Comparison of ENCODE assay signal across 8 cellular contexts in the genomic region with DNA sequence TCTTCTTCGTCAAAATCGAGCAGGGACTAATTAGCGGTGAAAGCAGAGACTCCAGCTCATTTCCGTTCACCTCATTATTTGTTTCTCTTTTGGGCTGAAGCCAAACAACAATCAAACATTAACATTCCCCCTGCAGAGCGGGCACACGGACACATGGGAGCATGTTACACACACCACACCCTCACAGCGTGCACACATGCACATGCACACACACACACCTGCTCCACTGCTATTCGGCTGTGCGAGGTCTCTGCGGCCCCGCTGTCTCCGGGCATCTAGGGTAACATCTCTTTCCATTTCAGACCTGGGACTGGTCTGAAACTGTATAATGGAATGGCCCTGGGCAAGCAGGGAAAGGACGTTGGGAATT. TPM values are rescaled to one million over a fixed set of nuclear protein-coding genes. Genes with fewer than 3 reads are reported as not detected.
DNase-seq lines count a peak whose midpoint lies in the region; ATAC-seq, FAIRE-seq and TF ChIP-seq lines count a peak whose summit lies in the region.

No MANE protein-coding gene starts in this region.

- peaks cover 60% of the 10 kb centered on the region for H3K4me1 Mint-ChIP-seq in activated naive CD4-positive, alpha-beta T cell treated with anti-CD3 and anti-CD28 coated beads, Interleukin-2, amount 10 ng/mL, durations not matched to agents 7 days and 5 days

- DNase-seq in activated naive CD4-positive, alpha-beta T cell treated with anti-CD3 and anti-CD28 coated beads, Interleukin-2, amount 10 ng/mL, durations not matched to agents 7 days and 5 days: no peak
- no peak for DNase-seq in activated naive CD4-positive, alpha-beta T cell (lab: John Stamatoyannopoulos, UW)
- DNase-seq in NT2/D1 (ENCODE audit: low read depth, low spot score): no peak
- no peak for DNase-seq in endothelial cell of umbilical vein (ENCODE audit: low read depth, low spot score)
- no peak for DNase-seq in HCEC 1CT
- no peak for DNase-seq in effector CD8-positive, alpha-beta T cell (lab: John Stamatoyannopoulos, UW)

- no peaks in the 10 kb centered on the region for H3K79me2 ChIP-seq in endothelial cell of umbilical vein (ENCODE audit: control insufficient read depth, insufficient read depth, low read length)

- peaks cover 17% of the 10 kb centered on the region for H3K36me3 Mint-ChIP-seq in activated naive CD4-positive, alpha-beta T cell treated with anti-CD3 and anti-CD28 coated beads, Interleukin-2, amount 10 ng/mL, durations not matched to agents 7 days and 5 days

- peak overlapping the region; percentile 71 for H3K4me3 Mint-ChIP-seq in activated naive CD4-positive, alpha-beta T cell treated with anti-CD3 and anti-CD28 coated beads, Interleukin-2, amount 10 ng/mL, durations not matched to agents 7 days and 5 days

- dilution Hi-C loops in endothelial cell of umbilical vein (cut with MboI; ENCODE audit: extremely low pct_ligation_motif_present, low sequenced_read_pairs): no loop called here

- peaks cover 11% of the 10 kb centered on the region for H3K27me3 Mint-ChIP-seq in activated naive CD4-positive, alpha-beta T cell treated with anti-CD3 and anti-CD28 coated beads, Interleukin-2, amount 10 ng/mL, durations not matched to agents 7 days and 5 days

- H3K36me3 ChIP-seq in NT2/D1 (ENCODE audit: insufficient read depth, insufficient read length, low read length) (no peaks in the 10 kb centered on the region), endothelial cell of umbilical vein (ENCODE audit: control insufficient read depth in 2 of 2, extremely low read depth in 1 of 2, insufficient read depth in 2 of 2, low read length in 2 of 2) (no peaks in the 10 kb centered on the region), rectal smooth muscle tissue (ENCODE audit: control insufficient read depth, insufficient read depth, low read length) (no peaks in the 10 kb centered on the region)

- H3K27me3 ChIP-seq in NT2/D1 (ENCODE audit: insufficient read depth, insufficient read length) (peaks cover 33% of the 10 kb centered on the region), endothelial cell of umbilical vein (ENCODE audit: control insufficient read depth in 2 of 2, insufficient read depth in 2 of 2, low read length in 2 of 2) (no peaks in the 10 kb centered on the region), rectal smooth muscle tissue (ENCODE audit: control insufficient read depth, insufficient read depth, low read length) (no peaks in the 10 kb centered on the region)

- H3K4me3 ChIP-seq in NT2/D1 (ENCODE audit: insufficient read length, low read depth): peak overlapping the region; percentile 21
- peak overlapping the region in 2 of 3 experiments; percentile 7 to 22 for H3K4me3 ChIP-seq in endothelial cell of umbilical vein (replicated peaks in 1 of 3; ENCODE audit: insufficient read depth in 1 of 3, low read depth in 1 of 3, low read length in 3 of 3)
- peak overlapping the region; percentile 59 for H3K4me3 ChIP-seq in rectal smooth muscle tissue (ENCODE audit: low read length)

- peak overlapping the region; percentile 52 for H3K27ac ChIP-seq in endothelial cell of umbilical vein (ENCODE audit: insufficient read depth, low read depth, low read length)
- H3K27ac ChIP-seq in rectal smooth muscle tissue (ENCODE audit: low read depth, low read length): no peak overlapping the region

- H3K9me3 Mint-ChIP-seq in activated naive CD4-positive, alpha-beta T cell treated with anti-CD3 and anti-CD28 coated beads, Interleukin-2, amount 10 ng/mL, durations not matched to agents 7 days and 5 days: no peaks in the 10 kb centered on the region

- ATAC-seq in HG03135 (IDR thresholded peaks at IDR 0.05; ENCODE audit: unreplicated experiment): no peak

- CTCF ChIA-PET in activated naive CD4-positive, alpha-beta T cell treated with anti-CD3 and anti-CD28 coated beads, Interleukin-2, amount 10 ng/mL, durations not matched to agents 7 days and 5 days (lab: Charles Lee): interaction anchor here (0.9 to 13.6 kb wide), 42 partner anchors 9 to 403 kb away, joined by 3 to 203 read pairs (median 5); a partner anchor contains a TSS
- CTCF ChIA-PET in endothelial cell of umbilical vein (lab: Charles Lee): interaction anchor here (0.7 to 6.0 kb wide), 63 partner anchors 9 to 304 kb away, joined by 3 to 230 read pairs (median 6); a partner anchor contains a TSS

- intact Hi-C loops in endothelial cell of umbilical vein (cut with micrococcal nuclease): loop anchor here (1.0 to 2.0 kb wide), 4 partner anchors 41 to 238 kb away; a partner anchor contains a TSS

- no peak overlapping the region for H3K9ac ChIP-seq in NT2/D1 (ENCODE audit: insufficient read length, low read depth)
- H3K9ac ChIP-seq in endothelial cell of umbilical vein (replicated peaks; ENCODE audit: extremely low read depth, insufficient read depth, low read length): peak overlapping the region; percentile 39
- H3K9ac ChIP-seq in rectal smooth muscle tissue (ENCODE audit: low read length): no peak overlapping the region

- H2AFZ ChIP-seq in endothelial cell of umbilical vein (ENCODE audit: low read depth, low read length): peak overlapping the region; percentile 87

- no peak for TF ChIP-seq POLR2A in endothelial cell of umbilical vein (IDR thresholded peaks at IDR 0.05; ENCODE audit: low read depth, low read length)

- no peaks in the 10 kb centered on the region for H3K9me1 ChIP-seq in endothelial cell of umbilical vein (replicated peaks; ENCODE audit: control insufficient read depth, extremely low read depth, insufficient read depth, low read length)

- BruUV-seq in endothelial cell of umbilical vein (replicated peaks; lab: Mats Ljungman, UMichigan): no TSS peak

- H3K27ac Mint-ChIP-seq in activated naive CD4-positive, alpha-beta T cell treated with anti-CD3 and anti-CD28 coated beads, Interleukin-2, amount 10 ng/mL, durations not matched to agents 7 days and 5 days: no peak overlapping the region

- POLR2A ChIA-PET in endothelial cell of umbilical vein (lab: Charles Lee): interaction anchor here (0.7 to 3.3 kb wide), 4 partner anchors 127 to 276 kb away, joined by 3 to 16 read pairs (median 6); a partner anchor contains a TSS

- H3K9me3 ChIP-seq in NT2/D1 (ENCODE audit: insufficient read depth, low read length): no peaks in the 10 kb centered on the region
- no peaks in the 10 kb centered on the region for H3K9me3 ChIP-seq in endothelial cell of umbilical vein (replicated peaks; ENCODE audit: control insufficient read depth, insufficient read depth, low read length)

- no peak for FAIRE-seq in endothelial cell of umbilical vein (lab: Jason Lieb, UNC)

- H4K20me1 ChIP-seq in endothelial cell of umbilical vein (replicated peaks; ENCODE audit: control insufficient read depth, extremely low read depth, insufficient read depth, low read length): no peaks in the 10 kb centered on the region

- H3K4me2 ChIP-seq in endothelial cell of umbilical vein (ENCODE audit: insufficient read depth, low read length): peak overlapping the region; percentile 56

- TF ChIP-seq CTCF in endothelial cell of umbilical vein (IDR thresholded peaks at IDR 0.05; ENCODE audit: extremely low read depth in 1 of 2, insufficient read depth in 1 of 2, low read depth in 1 of 2, low read length in 2 of 2): no peak

- H3K4me1 ChIP-seq in NT2/D1 (ENCODE audit: insufficient read depth, insufficient read length) (peaks cover 3% of the 10 kb centered on the region), endothelial cell of umbilical vein (ENCODE audit: control insufficient read depth, extremely low read depth, insufficient read depth, low read length) (peaks cover 52% of the 10 kb centered on the region), rectal smooth muscle tissue (ENCODE audit: control insufficient read depth, insufficient read depth, low read length) (peaks cover 2% of the 10 kb centered on the region)

TF ChIP-seq in endothelial cell of umbilical vein, 7 proteins besides CTCF, POLR2A, EP300 and RAD21:
- no peak for TF ChIP-seq MYC (IDR thresholded peaks at IDR 0.05; ENCODE audit: low read depth, low read length)
- TF ChIP-seq, protein P1, sequence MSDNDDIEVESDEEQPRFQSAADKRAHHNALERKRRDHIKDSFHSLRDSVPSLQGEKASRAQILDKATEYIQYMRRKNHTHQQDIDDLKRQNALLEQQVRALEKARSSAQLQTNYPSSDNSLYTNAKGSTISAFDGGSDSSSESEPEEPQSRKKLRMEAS (IDR thresholded peaks at IDR 0.05; ENCODE audit: insufficient read depth, insufficient read length): peak; percentile 47

RNA-seq across cellular contexts. Expression of a gene that starts 58.4 kb away (rescaled TPM):
- 23.6 and 37.7 TPM in 2 replicates for total RNA-seq in endothelial cell of umbilical vein
- polyA plus RNA-seq in endothelial cell of umbilical vein: 31.9 and 32.2 TPM in 2 replicates
- polyA plus RNA-seq in endothelial cell of umbilical vein (2011; cell fraction: cytosol; rRNA removed): 36.1 and 36.9 TPM in 2 replicates
- 26.1 and 28.4 TPM in 2 replicates for polyA plus RNA-seq in endothelial cell of umbilical vein (2011; cell fraction: nucleus; rRNA removed)
- 25.2 and 33.0 TPM in 2 replicates for polyA plus RNA-seq in endothelial cell of umbilical vein (2012)
- polyA minus RNA-seq in endothelial cell of umbilical vein: 46.6 and 60.9 TPM in 2 replicates
- 47.9 TPM for polyA minus RNA-seq in endothelial cell of umbilical vein (2011; cell fraction: cytosol; rRNA and poly(A)+ RNA removed)
- 21.2 and 26.6 TPM in 2 replicates for polyA minus RNA-seq in endothelial cell of umbilical vein (2011; cell fraction: nucleus; rRNA and poly(A)+ RNA removed)
